In the genomic region with DNA sequence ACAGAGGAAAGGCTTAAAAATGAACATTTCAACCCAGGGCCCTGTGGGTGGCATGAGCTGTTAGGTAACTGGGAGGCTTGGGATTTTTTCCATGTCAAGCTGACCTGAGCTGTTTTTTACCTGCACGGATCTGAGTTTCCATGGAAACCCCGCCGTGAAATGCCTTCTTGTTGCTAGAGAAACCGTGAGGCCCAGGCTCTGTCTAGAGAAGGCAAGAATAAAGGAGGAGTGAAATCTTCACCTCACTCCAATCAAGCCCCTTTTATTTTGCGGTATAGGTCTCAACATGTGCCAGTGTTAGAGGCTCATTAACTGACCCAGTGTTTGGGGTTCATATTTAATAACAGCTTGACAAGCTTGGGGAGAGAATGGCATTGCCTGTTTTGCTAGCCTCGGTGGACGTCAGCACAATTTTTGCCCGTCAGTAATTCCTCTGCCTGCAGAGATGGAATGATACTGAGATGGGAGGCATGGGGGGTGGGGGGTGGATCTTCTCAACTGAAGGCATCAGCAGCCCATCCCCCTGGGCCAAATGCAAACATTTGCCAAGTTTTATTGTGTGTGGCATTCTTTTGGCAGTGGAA, we compare ENCODE assay signal across 11 cellular contexts. TPM values are rescaled to one million over a fixed set of nuclear protein-coding genes. Genes with fewer than 3 reads are reported as not detected.
DNase-seq lines count a peak whose midpoint lies in the region; ATAC-seq lines count a peak whose summit lies in the region.
"Had no signal": no experiment of that assay in that cellular context is flagged by ENCODE, and none has a peak within 500 bp of the region (broad histone marks: within the 10 kb centered on the region; RNA-seq: fewer than 3 reads in every experiment).

No MANE protein-coding gene starts in this region.

- H2AK5ac ChIP-seq in mesendoderm (ENCODE audit: low read length) = no peak overlapping the region

- no peak overlapping the region for H3K4me3 ChIP-seq in mesendoderm (ENCODE audit: low read length)

- no peak overlapping the region for H3K56ac ChIP-seq in mesendoderm (ENCODE audit: low read length)

- H3K4me2 ChIP-seq in mesendoderm (ENCODE audit: low read length) = no peak overlapping the region

- H3K9ac ChIP-seq in mesendoderm (ENCODE audit: low read length) = no peak overlapping the region

- H2BK5ac ChIP-seq in mesendoderm (ENCODE audit: low read length) = no peak overlapping the region

- H3K4ac ChIP-seq in mesendoderm (ENCODE audit: low read depth, low read length) = no peak overlapping the region

- no peaks in the 10 kb centered on the region for H3K27me3 ChIP-seq in mesendoderm (ENCODE audit: insufficient read depth, low read length, poor library complexity)

- no peaks in the 10 kb centered on the region for H3K36me3 ChIP-seq in mesendoderm (ENCODE audit: control insufficient read depth, insufficient read depth, low read length)

- H3K4me1 ChIP-seq in mesendoderm (ENCODE audit: control insufficient read depth, low read depth, low read length) = peaks cover 6% of the 10 kb centered on the region

- no CpG with 5 or more reads among the region's 8 CpGs for WGBS in mesendoderm (ENCODE audit: extremely low coverage, insufficient coverage, low lambda C conversion rate)

- H3K27ac ChIP-seq in cingulate gyrus (ENCODE audit: low read depth, low read length) (peak overlapping the region; percentile 87), mesendoderm (ENCODE audit: low read depth, low read length) (no peak overlapping the region), temporal lobe (ENCODE audit: low read depth, low read length) (peak overlapping the region; percentile 57)

- no peak overlapping the region for H2BK15ac ChIP-seq in mesendoderm (replicated peaks; ENCODE audit: low read depth)

- no peak overlapping the region for H3K18ac ChIP-seq in mesendoderm (ENCODE audit: low read length)

- H3K79me2 ChIP-seq in mesendoderm (ENCODE audit: control insufficient read depth, insufficient read depth, low read length) = no peaks in the 10 kb centered on the region

- no peak overlapping the region for H2BK120ac ChIP-seq in mesendoderm (ENCODE audit: low read depth, low read length)

- DNase-seq in NCI-H1092 treated with DMSO at 0.1 percent for 48 hours (lab: John Stamatoyannopoulos, UW) = peak; percentile 36
- DNase-seq in NCI-H1092 (lab: John Stamatoyannopoulos, UW) = no peak
- DNase-seq in mesendoderm = peak; percentile 95
- DNase-seq in stimulated activated naive CD8-positive, alpha-beta T cell treated with anti-CD3 and anti-CD28 coated beads, Interleukin-15, Interleukin-2, amounts not matched to agents 100 U/mL and 50 U/mL, for 24 hours = no peak
- DNase-seq in effector CD4-positive, alpha-beta T cell = no peak
- DNase-seq: central memory CD4-positive, alpha-beta T cell; NCI-H510A treated with DMSO at 0.1 percent for 48 hours; T-helper 17 cell had no signal

- H4K5ac ChIP-seq in mesendoderm (ENCODE audit: low read length) = no peak overlapping the region

- no peaks in the 10 kb centered on the region for H3K79me1 ChIP-seq in mesendoderm (ENCODE audit: low read length)

- H4K8ac ChIP-seq in mesendoderm (ENCODE audit: low read depth, low read length) = no peak overlapping the region

- H3K23ac ChIP-seq in mesendoderm (ENCODE audit: low read length) = no peak overlapping the region

- no peak for ATAC-seq in stimulated activated naive CD8-positive, alpha-beta T cell treated with anti-CD3 and anti-CD28 coated beads, Interleukin-15, Interleukin-2, amounts not matched to agents 100 U/mL and 50 U/mL, for 24 hours
- no peak for ATAC-seq in GM21528 (IDR thresholded peaks at IDR 0.05; ENCODE audit: low FRiP score, unreplicated experiment)
- ATAC-seq: T-helper 17 cell had no signal

RNA-seq across cellular contexts. Expression of gene PDCD4, which starts 48.9 kb away (rescaled TPM):
- polyA plus RNA-seq in mesendoderm (2013, experiment 1 of 2) = 9.4 TPM
- 9.1 TPM for polyA plus RNA-seq in mesendoderm (2013, experiment 2 of 2)
- total RNA-seq in temporal lobe = 34.2 TPM

Comparison
In these comparisons a context has a peak if more than half of its experiments do, and no peak if none do; other contexts are left out.
1. DNase-seq: peak in NCI-H1092 treated with DMSO at 0.1 percent for 48 hours (single experiment) and mesendoderm (single experiment); none in NCI-H1092 (single experiment), stimulated activated naive CD8-positive, alpha-beta T cell treated with anti-CD3 and anti-CD28 coated beads, Interleukin-15, Interleukin-2, amounts not matched to agents 100 U/mL and 50 U/mL, for 24 hours (single experiment) and effector CD4-positive, alpha-beta T cell (single experiment).